24 cellular contexts compared by ENCODE assay signal in the genomic region with DNA sequence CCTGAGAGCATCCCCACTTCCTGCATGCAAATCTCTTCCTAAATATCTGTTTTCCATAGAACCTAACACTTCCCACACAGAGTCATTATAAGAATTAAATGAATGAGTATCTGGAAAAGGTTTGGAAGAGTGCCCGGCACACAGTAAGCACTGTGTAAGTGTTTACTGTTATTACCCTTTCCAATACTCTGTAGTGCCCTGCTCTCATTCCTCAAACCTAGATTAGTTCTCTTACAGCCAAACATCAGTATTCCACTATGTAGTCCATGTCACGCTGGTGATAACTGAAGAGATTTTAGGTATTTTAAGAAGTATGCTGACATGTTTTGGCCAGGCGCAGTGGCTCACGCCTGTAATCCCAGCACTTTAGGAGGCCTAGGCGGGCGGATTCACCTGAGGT. TPM values are rescaled to one million over a fixed set of nuclear protein-coding genes. Genes with fewer than 3 reads are reported as not detected.
DNase-seq lines count a peak whose midpoint lies in the region; ATAC-seq and TF ChIP-seq lines count a peak whose summit lies in the region.
"Had no signal": no experiment of that assay in that cellular context is flagged by ENCODE, and none has a peak within 500 bp of the region (broad histone marks: within the 10 kb centered on the region; RNA-seq: fewer than 3 reads in every experiment).

No MANE protein-coding gene starts in this region.

- ATAC-seq in lower lobe of right lung = peak; percentile 66 to 69
- ATAC-seq: GM12878 had no signal

- DNase-seq in NCI-H2107 treated with DMSO at 0.1 percent for 48 hours (lab: John Stamatoyannopoulos, UW; ENCODE audit: unreplicated experiment) = peak; percentile 8
- DNase-seq in NCI-H2107 (lab: John Stamatoyannopoulos, UW) = no peak
- DNase-seq in DMS79 (lab: John Stamatoyannopoulos, UW) = peak; percentile 26
- DNase-seq in DMS79 treated with DMSO at 0.1 percent for 48 hours (lab: John Stamatoyannopoulos, UW) = peak; percentile 47
- DNase-seq in lower lobe of right lung = no peak
- DNase-seq in activated CD8-positive, alpha-beta memory T cell treated with anti-CD3 and anti-CD28 coated beads, Interleukin-2, amount 50 U/mL, for 4 hours = no peak
- DNase-seq in GM13977 (ENCODE audit: low spot score) = no peak
- no peak for DNase-seq in NCI-H187 treated with DMSO at 0.1 percent for 48 hours (lab: John Stamatoyannopoulos, UW)
- DNase-seq: 8988T; ACHN; BE2C; C1 segment of cervical spinal cord; CD4-positive, alpha-beta memory T cell; CD4-positive, CD25-positive, alpha-beta regulatory T cell; CD8-positive, alpha-beta memory T cell; COR-L47; DMS 273 treated with DMSO at 0.1 percent for 48 hours; DMS153; DMS53; DND-41; EL; GDM1 had no signal

- intact Hi-C loops in lower lobe of right lung (cut with DNase I) = no loop called here

- no peak overlapping the region for H3K4me3 ChIP-seq in lower lobe of right lung
- H3K4me3 ChIP-seq: BLaER1, GM12878 had no signal

- TF ChIP-seq CTCF in lower lobe of right lung (IDR thresholded peaks at IDR 0.05) (no peak), GM13977 (IDR thresholded peaks at IDR 0.05; ENCODE audit: extremely low read depth, insufficient read depth, missing control alignments) (no peak)

- H3K9me3 ChIP-seq in lower lobe of right lung = no peaks in the 10 kb centered on the region
- H3K9me3 ChIP-seq: BE2C had no signal

- H3K27ac ChIP-seq in lower lobe of right lung = no peak overlapping the region
- H3K27ac ChIP-seq: BLaER1 had no signal

- no peaks in the 10 kb centered on the region for H3K4me1 ChIP-seq in lower lobe of right lung
- H3K4me1 ChIP-seq: BE2C, BLaER1 had no signal

- in situ Hi-C loops in GM13977 (cut with MboI; ENCODE audit: low pct_unique_long_range_greater_than_20kb, low sequenced_read_pairs, unreplicated experiment) = no loop called here

- H3K36me3 ChIP-seq in lower lobe of right lung = no peaks in the 10 kb centered on the region
- H3K36me3 ChIP-seq: BE2C, BLaER1 had no signal

- H3K27me3 ChIP-seq in lower lobe of right lung (ENCODE audit: low read depth) = no peaks in the 10 kb centered on the region
- H3K27me3 ChIP-seq: BE2C, BLaER1 had no signal

RNA-seq across cellular contexts. Expression of gene PHF21A, which starts 57.3 kb away (rescaled TPM):
- total RNA-seq in lower lobe of right lung = 48.4 TPM

Comparison
In these comparisons a context has a peak if more than half of its experiments do, and no peak if none do; other contexts are left out.
1. DNase-seq: peak in NCI-H2107 treated with DMSO at 0.1 percent for 48 hours (single experiment), DMS79 (single experiment) and DMS79 treated with DMSO at 0.1 percent for 48 hours (single experiment); none in NCI-H2107 (single experiment), lower lobe of right lung (single experiment), activated CD8-positive, alpha-beta memory T cell treated with anti-CD3 and anti-CD28 coated beads, Interleukin-2, amount 50 U/mL, for 4 hours (single experiment), GM13977 (single experiment) and NCI-H187 treated with DMSO at 0.1 percent for 48 hours (single experiment).